In genomic region chr3:149129326-149130123, GRCh38 we compare ENCODE assay signal across 7 cellular contexts.
DNase-seq lines count a peak whose midpoint lies in the region; ATAC-seq and TF ChIP-seq lines count a peak whose summit lies in the region.

Gene HPS3, plus strand, starts transcription at chr3:149129638. Its CDS starts 86 bp downstream, at chr3:149129724.

- ATAC-seq in GM18517 (IDR thresholded peaks at IDR 0.05; ENCODE audit: unreplicated experiment) (peak; percentile 83), HG03039 (IDR thresholded peaks at IDR 0.05; ENCODE audit: unreplicated experiment) (peak; percentile 97)

- in situ Hi-C loops in astrocyte of the cerebellum (cut with HindIII; ENCODE audit: low sequenced_read_pairs): no loop called here

- DNase-seq in NCI-H2029 treated with DMSO at 0.1 percent for 48 hours (lab: John Stamatoyannopoulos, UW) (peak; percentile 78), T-helper 22 cell (ENCODE audit: low read depth) (peak; percentile 72), astrocyte of the cerebellum (ENCODE audit: low read depth) (peak; percentile 59), hepatic stellate cell (ENCODE audit: low spot score) (peak; percentile 88), retina (peak; percentile 97)

- H3K4me3 ChIP-seq in astrocyte of the cerebellum (ENCODE audit: low read depth, low read length): peak within 1 kb of the TSS; percentile 69

- TF ChIP-seq CTCF in astrocyte of the cerebellum (IDR thresholded peaks at IDR 0.05; ENCODE audit: low read depth, low read length, missing control alignments): no peak

Comparison
In these comparisons a context has a peak if more than half of its experiments do, and no peak if none do; other contexts are left out.
1. Peak in every context shown above with its lines: DNase-seq, ATAC-seq and H3K4me3 ChIP-seq.